ENCODE assay signal across 18 cellular contexts in genomic region chr6:128347123-128347522, GRCh38.
DNase-seq lines count a peak whose midpoint lies in the region; ATAC-seq and TF ChIP-seq lines count a peak whose summit lies in the region.
"Had no signal": no experiment of that assay in that cellular context is flagged by ENCODE, and none has a peak within 500 bp of the region (broad histone marks: within the 10 kb centered on the region; RNA-seq: fewer than 3 reads in every experiment).

No MANE protein-coding gene starts in this region.

- no peaks in the 10 kb centered on the region for H4K20me1 ChIP-seq in hepatocyte (ENCODE audit: insufficient read depth, poor library complexity, severe bottlenecking)
- H4K20me1 ChIP-seq: BLaER1 treated with 17β-estradiol and CSF1 and Interleukin-3, amounts not matched to agents 10 nM and 100 nM had no signal

- H3K79me2 ChIP-seq in hepatocyte = peaks cover 62% of the 10 kb centered on the region

- no peaks in the 10 kb centered on the region for H3K27me3 ChIP-seq in hepatocyte
- H3K27me3 ChIP-seq: BLaER1 treated with 17β-estradiol and CSF1 and Interleukin-3, amounts not matched to agents 10 nM and 100 nM; SJSA1 had no signal

- no peaks in the 10 kb centered on the region for H3K9me3 ChIP-seq in hepatocyte (ENCODE audit: low read depth)
- H3K9me3 ChIP-seq: BLaER1 treated with 17β-estradiol and CSF1 and Interleukin-3, amounts not matched to agents 10 nM and 100 nM; SJSA1 had no signal

- H3K4me1 ChIP-seq in hepatocyte (ENCODE audit: insufficient read depth) = peaks cover 28% of the 10 kb centered on the region
- H3K4me1 ChIP-seq: BLaER1 treated with 17β-estradiol and CSF1 and Interleukin-3, amounts not matched to agents 10 nM and 100 nM had no signal

- no peak overlapping the region for H3K27ac ChIP-seq in hepatocyte
- H3K27ac ChIP-seq: BLaER1 treated with 17β-estradiol and CSF1 and Interleukin-3, amounts not matched to agents 10 nM and 100 nM; KMS-11; SJSA1 had no signal

- H3K4me1 Mint-ChIP-seq in HFFc6 (ENCODE audit: low read depth) (peaks cover 34% of the 10 kb centered on the region), nephron (peaks cover 20% of the 10 kb centered on the region)
- H3K4me1 Mint-ChIP-seq: CD4-positive, alpha-beta memory T cell had no signal

- 49% methylated on average over 3 of the region's 3 CpGs for WGBS in hepatocyte (ENCODE audit: low lambda C conversion rate, missing lambda C conversion rate)

- H3K36me3 Mint-ChIP-seq in HFFc6 (ENCODE audit: low read depth) = peaks cover 4% of the 10 kb centered on the region; the same call in 1 of the 2 replicates
- H3K36me3 Mint-ChIP-seq in nephron (ENCODE audit: low read depth) = no peaks in the 10 kb centered on the region
- H3K36me3 Mint-ChIP-seq: CD4-positive, alpha-beta memory T cell had no signal

- no peak overlapping the region for H3K4me2 ChIP-seq in hepatocyte
- H3K4me2 ChIP-seq: BLaER1 treated with 17β-estradiol and CSF1 and Interleukin-3, amounts not matched to agents 10 nM and 100 nM; KMS-11 had no signal

- ATAC-seq in GM19351 (IDR thresholded peaks at IDR 0.05; ENCODE audit: unreplicated experiment) = no peak

- H2AFZ ChIP-seq in hepatocyte = no peak overlapping the region

- no peak overlapping the region for H3K4me3 Mint-ChIP-seq in HFFc6
- H3K4me3 Mint-ChIP-seq in nephron = no peak overlapping the region
- H3K4me3 Mint-ChIP-seq: CD4-positive, alpha-beta memory T cell had no signal

- H3K4me3 ChIP-seq in hepatocyte = no peak overlapping the region
- H3K4me3 ChIP-seq: BLaER1 treated with 17β-estradiol and CSF1 and Interleukin-3, amounts not matched to agents 10 nM and 100 nM; SJSA1 had no signal

- H3K9me3 Mint-ChIP-seq in HFFc6 = no peaks in the 10 kb centered on the region
- H3K9me3 Mint-ChIP-seq in nephron = no peaks in the 10 kb centered on the region
- H3K9me3 Mint-ChIP-seq: CD4-positive, alpha-beta memory T cell had no signal

- H3K27ac Mint-ChIP-seq in HFFc6 = 0 out of 2 replicates have a peak overlapping the region, but pooled peaks have one; percentile 29
- H3K27ac Mint-ChIP-seq in nephron = peak overlapping the region in 2 of 3 experiments; percentile 31 to 69
- H3K27ac Mint-ChIP-seq: CD4-positive, alpha-beta memory T cell had no signal

- H3K27me3 Mint-ChIP-seq in HFFc6 (ENCODE audit: insufficient read depth) (no peaks in the 10 kb centered on the region), nephron (ENCODE audit: low read depth) (no peaks in the 10 kb centered on the region)

- TF ChIP-seq CTCF in HFFc6 (IDR thresholded peaks at IDR 0.05) (no peak), nephron (IDR thresholded peaks at IDR 0.05; ENCODE audit: unreplicated experiment in 3 of 3) (no peak), hepatocyte (IDR thresholded peaks at IDR 0.05; ENCODE audit: poor library complexity) (no peak)

- no peaks in the 10 kb centered on the region for H3K9me2 ChIP-seq in hepatocyte (replicated peaks; ENCODE audit: insufficient read depth)

- no peaks in the 10 kb centered on the region for H3K36me3 ChIP-seq in hepatocyte (replicated peaks; ENCODE audit: insufficient read depth, low read depth)
- H3K36me3 ChIP-seq: BLaER1 treated with 17β-estradiol and CSF1 and Interleukin-3, amounts not matched to agents 10 nM and 100 nM; SJSA1 had no signal

- no peak for DNase-seq in HFFc6
- peak; percentile 64 for DNase-seq in amniotic epithelial cell (ENCODE audit: low read depth)
- DNase-seq in hepatocyte (ENCODE audit: low spot score) = no peak
- no peak for DNase-seq in NCI-H524 treated with DMSO at 0.1 percent for 48 hours (lab: John Stamatoyannopoulos, UW)
- DNase-seq in SHP77 treated with DMSO at 0.1 percent for 48 hours (lab: John Stamatoyannopoulos, UW) = no peak
- DNase-seq: ACHN; CD4-positive, alpha-beta memory T cell; DMS153; GOT3; NCI-H1105; NCI-H146; NCI-H2029; NCI-H526 had no signal
